In genomic region chr1:101236546-101237228, GRCh38 we compare ENCODE assay signal across 8 cellular contexts. TPM values are rescaled to one million over a fixed set of nuclear protein-coding genes. Genes with fewer than 3 reads are reported as not detected.
A peak's percentile ranks its signal among the peaks of the same experiment; 100 is the strongest.
DNase-seq lines count a peak whose midpoint lies in the region; ATAC-seq and TF ChIP-seq lines count a peak whose summit lies in the region.

Gene S1PR1, plus strand, starts transcription at chr1:101237019. Its CDS starts 1,966 bp downstream, at chr1:101238985.

- peaks cover 20% of the 10 kb centered on the region for H3K36me3 ChIP-seq in CD8-positive, alpha-beta T cell (ENCODE audit: insufficient read depth, low read length)
- peaks cover 0 to 21% of the 10 kb centered on the region in 2 donors for H3K36me3 ChIP-seq in left lung

- peaks cover 4% of the 10 kb centered on the region for H3K9me3 Mint-ChIP-seq in CD8-positive, alpha-beta T cell
- no peaks in the 10 kb centered on the region for H3K9me3 Mint-ChIP-seq in activated CD4-positive, alpha-beta T cell treated with anti-CD3 and anti-CD28 coated beads, Interleukin-2, amount 10 ng/mL, durations not matched to agents 24 days and 14 days

- peak; percentile 43 for ATAC-seq in CD8-positive, alpha-beta T cell
- ATAC-seq in GM21447 (IDR thresholded peaks at IDR 0.05; ENCODE audit: unreplicated experiment) (peak; percentile 33), left lung (peak; percentile 63)

- no peaks in the 10 kb centered on the region for H3K27me3 Mint-ChIP-seq in CD8-positive, alpha-beta T cell (ENCODE audit: low read depth)
- H3K27me3 Mint-ChIP-seq in activated CD4-positive, alpha-beta T cell treated with anti-CD3 and anti-CD28 coated beads, Interleukin-2, amount 10 ng/mL, durations not matched to agents 24 days and 14 days = no peaks in the 10 kb centered on the region

- peak within 1 kb of the TSS; percentile 92 for H3K4me3 ChIP-seq in CD8-positive, alpha-beta T cell (ENCODE audit: low read depth, low read length)
- H3K4me3 ChIP-seq in coronary artery = peak within 1 kb of the TSS; percentile 79
- peak within 1 kb of the TSS; percentile 48 to 64 for H3K4me3 ChIP-seq in left lung

- intact Hi-C loops in CD8-positive, alpha-beta T cell (cut with DNase I, micrococcal nuclease) = loop anchor here in 1 of 2 experiments (1.0 to 5.0 kb wide), 4 partner anchors 59 to 310 kb away; no protein-coding TSS in a partner anchor
- intact Hi-C loops in activated CD4-positive, alpha-beta T cell treated with anti-CD3 and anti-CD28 coated beads, Interleukin-2, amount 10 ng/mL, durations not matched to agents 24 days and 14 days (cut with micrococcal nuclease) = loop anchor here (1.0 to 10.0 kb wide), 6 partner anchors 22 to 884 kb away; partner anchors contain the start of genes CDC14A, DPH5 and SLC30A7
- intact Hi-C loops in left lung (cut with DNase I) = no loop called here

- TF ChIP-seq CTCF in CD8-positive, alpha-beta T cell (IDR thresholded peaks at IDR 0.05) = no peak
- TF ChIP-seq CTCF in coronary artery (IDR thresholded peaks at IDR 0.05) (no peak), left lung (IDR thresholded peaks at IDR 0.05) (no peak)

- peak within 1 kb of the TSS; percentile 99 for H3K4me3 Mint-ChIP-seq in CD8-positive, alpha-beta T cell
- H3K4me3 Mint-ChIP-seq in activated CD4-positive, alpha-beta T cell treated with anti-CD3 and anti-CD28 coated beads, Interleukin-2, amount 10 ng/mL, durations not matched to agents 24 days and 14 days = peak within 1 kb of the TSS; percentile 90

- CTCF ChIA-PET in CD8-positive, alpha-beta T cell (lab: Charles Lee) = interaction anchor here (1.1 to 17.1 kb wide), 5 partner anchors 9 to 307 kb away, joined by 4 to 405 read pairs (median 5); no protein-coding TSS in a partner anchor

- H3K27ac ChIP-seq in CD8-positive, alpha-beta T cell (ENCODE audit: low read depth, low read length) = peak within 1 kb of the TSS; percentile 88
- peak within 1 kb of the TSS; percentile 51 to 77 for H3K27ac ChIP-seq in coronary artery
- H3K27ac ChIP-seq in left lung = peak within 1 kb of the TSS; percentile 86 to 88

- TF ChIP-seq EP300 in Ishikawa (IDR thresholded peaks at IDR 0.05; ENCODE audit: borderline replicate concordance) = no peak

- POLR2A ChIA-PET in CD8-positive, alpha-beta T cell (lab: Charles Lee) = interaction anchor here (0.6 to 6.6 kb wide), 31 partner anchors 9 to 342 kb away, joined by 3 to 56 read pairs (median 4); partner anchors contain the start of genes EXTL2 and SLC30A7

- no peak for TF ChIP-seq RAD21 in Ishikawa (IDR thresholded peaks at IDR 0.05; ENCODE audit: low read depth)

- no peaks in the 10 kb centered on the region for H3K9me3 ChIP-seq in CD8-positive, alpha-beta T cell (ENCODE audit: low read length)
- no peaks in the 10 kb centered on the region for H3K9me3 ChIP-seq in left lung

- peak within 1 kb of the TSS; percentile 98 for H3K27ac Mint-ChIP-seq in CD8-positive, alpha-beta T cell
- H3K27ac Mint-ChIP-seq in activated CD4-positive, alpha-beta T cell treated with anti-CD3 and anti-CD28 coated beads, Interleukin-2, amount 10 ng/mL, durations not matched to agents 24 days and 14 days = peak within 1 kb of the TSS; percentile 96

- H3K4me1 ChIP-seq in CD8-positive, alpha-beta T cell (ENCODE audit: insufficient read depth, low read length) = peaks cover 44% of the 10 kb centered on the region
- H3K4me1 ChIP-seq in left lung = peaks cover 5 to 7% of the 10 kb centered on the region in 2 donors

- H3K36me3 Mint-ChIP-seq in CD8-positive, alpha-beta T cell = peaks cover 59% of the 10 kb centered on the region
- peaks cover 52% of the 10 kb centered on the region for H3K36me3 Mint-ChIP-seq in activated CD4-positive, alpha-beta T cell treated with anti-CD3 and anti-CD28 coated beads, Interleukin-2, amount 10 ng/mL, durations not matched to agents 24 days and 14 days (ENCODE audit: low read depth)

- DNase-seq in CD8-positive, alpha-beta T cell = peak; percentile 49 to 89 (median 79)
- peak; percentile 92 for DNase-seq in activated CD4-positive, alpha-beta T cell treated with anti-CD3 and anti-CD28 coated beads, Interleukin-2, amount 10 ng/mL, durations not matched to agents 24 days and 14 days
- DNase-seq in coronary artery (ENCODE audit: low spot score) (peak; percentile 78), left lung (peak; percentile 80 to 96), HUDEP-2 (lab: John Stamatoyannopoulos, UW; ENCODE audit: unreplicated experiment in 76 of 76) (no peak)
- DNase-seq in stimulated activated CD4-positive, alpha-beta T cell treated with anti-CD3 and anti-CD28 coated beads, Interleukin-2, amount 100 ng/mL, for 48 hours = peak; percentile 64 to 66

- peaks cover 58% of the 10 kb centered on the region for H3K4me1 Mint-ChIP-seq in CD8-positive, alpha-beta T cell (ENCODE audit: low read depth)
- H3K4me1 Mint-ChIP-seq in activated CD4-positive, alpha-beta T cell treated with anti-CD3 and anti-CD28 coated beads, Interleukin-2, amount 10 ng/mL, durations not matched to agents 24 days and 14 days = peaks cover 53% of the 10 kb centered on the region

- no peaks in the 10 kb centered on the region for H3K27me3 ChIP-seq in CD8-positive, alpha-beta T cell (ENCODE audit: insufficient read depth, low read length)
- peaks cover 0 to 42% of the 10 kb centered on the region in 2 donors for H3K27me3 ChIP-seq in left lung

TF ChIP-seq in Ishikawa, 13 proteins besides CTCF, POLR2A, EP300 and RAD21:
- TF ChIP-seq ZBTB7A (IDR thresholded peaks at IDR 0.05; ENCODE audit: low read depth) (peak; percentile 52; the same call in 1 of the 2 replicates), TEAD4 (IDR thresholded peaks at IDR 0.05) (no peak), USF1 (IDR thresholded peaks at IDR 0.05) (no peak)

RNA-seq across cellular contexts. Expression of gene S1PR1, which starts in this region (rescaled TPM):
- total RNA-seq in CD8-positive, alpha-beta T cell = 100 to 1,000 TPM; 416 to 420 TPM
- 49.5 and 51.2 TPM in 2 replicates for total RNA-seq in activated CD4-positive, alpha-beta T cell treated with anti-CD3 and anti-CD28 coated beads, Interleukin-2, amount 10 ng/mL, durations not matched to agents 24 days and 14 days
- total RNA-seq in left lung = 10 to 100 TPM; 35.5 to 89.3 TPM

Comparison
In these comparisons a context has a peak if more than half of its experiments do, and no peak if none do; other contexts are left out.
1. DNase-seq: peak in CD8-positive, alpha-beta T cell (7 of 7), activated CD4-positive, alpha-beta T cell treated with anti-CD3 and anti-CD28 coated beads, Interleukin-2, amount 10 ng/mL, durations not matched to agents 24 days and 14 days (single experiment), coronary artery (single experiment), left lung (2 of 2) and stimulated activated CD4-positive, alpha-beta T cell treated with anti-CD3 and anti-CD28 coated beads, Interleukin-2, amount 100 ng/mL, for 48 hours (2 of 2); none in HUDEP-2 (0 of 76).
2. Peak in every context shown above with its lines, with median percentiles within 50 percentile points of each other: ATAC-seq, H3K27ac ChIP-seq and H3K4me3 ChIP-seq.